ENCODE assay signal across 18 cellular contexts in genomic region chr20:48025661-48026060, GRCh38.
DNase-seq lines count a peak whose midpoint lies in the region; FAIRE-seq and TF ChIP-seq lines count a peak whose summit lies in the region.
"Had no signal": no experiment of that assay in that cellular context is flagged by ENCODE, and none has a peak within 500 bp of the region (broad histone marks: within the 10 kb centered on the region; RNA-seq: fewer than 3 reads in every experiment).

No MANE protein-coding gene starts in this region.

- H3K4me3 ChIP-seq in astrocyte of the spinal cord (ENCODE audit: low read depth, low read length) (no peak overlapping the region), osteoblast (ENCODE audit: insufficient read depth, low read length) (peak overlapping the region; percentile 62), mesendoderm (ENCODE audit: low read length) (no peak overlapping the region)
- H3K4me3 ChIP-seq: GM23338, heart left ventricle, prostate gland, suprapubic skin had no signal

- no peak overlapping the region for H3K4ac ChIP-seq in mesendoderm (ENCODE audit: low read depth, low read length)

- H3K18ac ChIP-seq in mesendoderm (ENCODE audit: low read length), result no peak overlapping the region

- in situ Hi-C loops in Caki2 (cut with HindIII; ENCODE audit: low pct_unique_long_range_greater_than_20kb, low sequenced_read_pairs), result no loop called here
- in situ Hi-C loops in astrocyte of the spinal cord (cut with HindIII; ENCODE audit: low sequenced_read_pairs), result no loop called here

- no peak overlapping the region for H2AK5ac ChIP-seq in mesendoderm (ENCODE audit: low read length)

- no peaks in the 10 kb centered on the region for H3K9me3 ChIP-seq in osteoblast (ENCODE audit: low read depth, low read length)
- H3K9me3 ChIP-seq: prostate gland, suprapubic skin had no signal

- H4K20me1 ChIP-seq in osteoblast (ENCODE audit: insufficient read depth, low read length), result no peaks in the 10 kb centered on the region

- WGBS in mesendoderm (ENCODE audit: extremely low coverage, insufficient coverage, low lambda C conversion rate), result no CpG with 5 or more reads among the region's 4 CpGs

- no peaks in the 10 kb centered on the region for H3K36me3 ChIP-seq in osteoblast (ENCODE audit: insufficient read depth, low read length)
- H3K36me3 ChIP-seq in mesendoderm (ENCODE audit: control insufficient read depth, insufficient read depth, low read length), result no peaks in the 10 kb centered on the region
- H3K36me3 ChIP-seq: heart left ventricle, prostate gland, suprapubic skin had no signal

- no peak overlapping the region for H4K5ac ChIP-seq in mesendoderm (ENCODE audit: low read length)

- peak overlapping the region; percentile 68 for H3K4me2 ChIP-seq in osteoblast (ENCODE audit: insufficient read depth, low read length)
- H3K4me2 ChIP-seq in mesendoderm (ENCODE audit: low read length), result no peak overlapping the region
- H3K4me2 ChIP-seq: GM23338 had no signal

- no peak overlapping the region for H2AFZ ChIP-seq in osteoblast (ENCODE audit: low read length)

- no peak overlapping the region for H4K8ac ChIP-seq in mesendoderm (ENCODE audit: low read depth, low read length)

- H3K4me1 ChIP-seq in osteoblast (ENCODE audit: insufficient read depth, low read length), result peaks cover 12% of the 10 kb centered on the region
- H3K4me1 ChIP-seq in mesendoderm (ENCODE audit: control insufficient read depth, low read depth, low read length), result peaks cover 8% of the 10 kb centered on the region
- H3K4me1 ChIP-seq: heart left ventricle, prostate gland had no signal

- no peak for FAIRE-seq in HTR-8/SVneo (lab: Jason Lieb, UNC)

- H2BK5ac ChIP-seq in mesendoderm (ENCODE audit: low read length), result no peak overlapping the region

- peak overlapping the region; percentile 84 for H3K27ac ChIP-seq in osteoblast (ENCODE audit: low read depth, low read length)
- no peak overlapping the region for H3K27ac ChIP-seq in mesendoderm (ENCODE audit: low read depth, low read length)
- H3K27ac ChIP-seq: heart left ventricle had no signal

- H3K9ac ChIP-seq in mesendoderm (ENCODE audit: low read length), result no peak overlapping the region

- H2BK120ac ChIP-seq in mesendoderm (ENCODE audit: low read depth, low read length), result no peak overlapping the region

- H3K27me3 ChIP-seq in osteoblast (ENCODE audit: insufficient read depth, low read length) (no peaks in the 10 kb centered on the region), mesendoderm (ENCODE audit: insufficient read depth, low read length, poor library complexity) (no peaks in the 10 kb centered on the region)
- H3K27me3 ChIP-seq: heart left ventricle, suprapubic skin had no signal

- H2BK15ac ChIP-seq in mesendoderm (replicated peaks; ENCODE audit: low read depth), result no peak overlapping the region

- no peak overlapping the region for H3K23ac ChIP-seq in mesendoderm (ENCODE audit: low read length)

- peak; percentile 28 for DNase-seq in Caki2 (ENCODE audit: low read depth)
- peak; percentile 17 for DNase-seq in LHCN-M2 (ENCODE audit: low read depth)
- peak; percentile 15 for DNase-seq in astrocyte of the spinal cord (ENCODE audit: low read depth, low spot score)
- peak; percentile 83 for DNase-seq in osteoblast (ENCODE audit: insufficient read length, low spot score, missing footprints)
- no peak for DNase-seq in NCI-H524 (lab: John Stamatoyannopoulos, UW)
- no peak for DNase-seq in mesendoderm
- no peak for DNase-seq in HTR-8/SVneo (ENCODE audit: insufficient read length, low spot score)
- DNase-seq in DMS114 treated with DMSO at 0.1 percent for 48 hours (lab: John Stamatoyannopoulos, UW; ENCODE audit: unreplicated experiment), result no peak
- DNase-seq: activated CD4-positive, CD25-positive, alpha-beta regulatory T cell; activated CD8-positive, alpha-beta memory T cell treated with anti-CD3 and anti-CD28 coated beads, Interleukin-2, amount 10 ng/mL, durations not matched to agents 7 days and 5 days; activated naive CD4-positive, alpha-beta T cell treated with anti-CD3 and anti-CD28 coated beads, Interleukin-2, amount 50 U/mL, for 16 hours; CD4-positive, CD25-positive, alpha-beta regulatory T cell; central memory CD4-positive, alpha-beta T cell; T-helper 1 cell had no signal

- H3K56ac ChIP-seq in mesendoderm (ENCODE audit: low read length), result no peak overlapping the region

- TF ChIP-seq CTCF in astrocyte of the spinal cord (IDR thresholded peaks at IDR 0.05; ENCODE audit: low read depth, low read length), result no peak
- TF ChIP-seq CTCF in osteoblast (IDR thresholded peaks at IDR 0.05; ENCODE audit: extremely low read depth, low read depth, low read length), result no peak

- no peaks in the 10 kb centered on the region for H3K79me1 ChIP-seq in mesendoderm (ENCODE audit: low read length)

- no peaks in the 10 kb centered on the region for H3K79me2 ChIP-seq in osteoblast (ENCODE audit: insufficient read depth, low read length)
- no peaks in the 10 kb centered on the region for H3K79me2 ChIP-seq in mesendoderm (ENCODE audit: control insufficient read depth, insufficient read depth, low read length)

Comparison
In these comparisons a context has a peak if more than half of its experiments do, and no peak if none do; other contexts are left out.
1. DNase-seq: peak in Caki2 (single experiment), LHCN-M2 (single experiment), astrocyte of the spinal cord (single experiment) and osteoblast (single experiment); none in NCI-H524 (0 of 2), mesendoderm (single experiment), HTR-8/SVneo (single experiment) and DMS114 treated with DMSO at 0.1 percent for 48 hours (single experiment).